In the genomic region with DNA sequence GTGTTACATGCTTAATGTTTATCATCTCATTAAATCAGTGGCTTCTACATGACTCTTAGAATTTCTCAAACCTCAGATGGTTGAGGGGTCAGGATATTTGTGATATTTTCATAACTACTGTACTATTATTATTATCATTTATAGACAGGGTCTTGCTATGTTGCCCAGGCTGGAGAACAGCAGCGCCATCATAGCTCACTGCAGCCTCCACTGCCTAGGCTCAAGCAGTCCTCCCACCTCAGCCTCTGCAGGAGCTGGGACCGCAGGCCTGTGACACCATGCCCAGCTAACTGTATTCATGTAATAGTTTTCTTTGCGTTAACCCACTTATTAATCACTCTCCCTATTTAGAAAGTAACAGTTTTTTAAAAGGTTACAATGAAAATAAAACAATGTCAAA, we compare ENCODE assay signal across 22 cellular contexts. TPM values are rescaled to one million over a fixed set of nuclear protein-coding genes. Genes with fewer than 3 reads are reported as not detected.
A peak's percentile ranks its signal among the peaks of the same experiment; 100 is the strongest.
DNase-seq lines count a peak whose midpoint lies in the region; ATAC-seq and TF ChIP-seq lines count a peak whose summit lies in the region.
"Had no signal": no experiment of that assay in that cellular context is flagged by ENCODE, and none has a peak within 500 bp of the region (broad histone marks: within the 10 kb centered on the region; RNA-seq: fewer than 3 reads in every experiment).

No MANE protein-coding gene starts in this region.

- DNase-seq in T-helper 2 cell treated with Interferon-gamma antibody and Interleukin-4, amounts not matched to agents 5 μg/mL and 100 μg/mL, for 36 hours (ENCODE audit: low spot score) = no peak
- DNase-seq in T-helper 2 cell = no peak
- DNase-seq in CD4-positive, alpha-beta T cell = no peak
- no peak for DNase-seq in activated CD8-positive, alpha-beta T cell treated with anti-CD3 and anti-CD28 coated beads, Interleukin-2, amount 10 ng/mL, durations not matched to agents 7 days and 5 days
- DNase-seq in natural killer cell = no peak
- DNase-seq in AML-193 (lab: John Stamatoyannopoulos, UW) = no peak
- no peak for DNase-seq in SHP77 treated with DMSO at 0.1 percent for 48 hours (lab: John Stamatoyannopoulos, UW)
- DNase-seq in effector CD8-positive, alpha-beta T cell (lab: John Stamatoyannopoulos, UW) = no peak
- DNase-seq: activated naive CD4-positive, alpha-beta T cell treated with Interleukin-2 at 50 U/mL for 16 hours; C1 segment of cervical spinal cord; endodermal cell; head of caudate nucleus; left ventricle myocardium inferior; NCI-H1105 treated with DMSO at 0.1 percent for 48 hours; NCI-H524 treated with DMSO at 0.1 percent for 48 hours; SHP77; thyroid gland; WERI-Rb-1 had no signal

- ATAC-seq in CD4-positive, alpha-beta T cell (ENCODE audit: poor library complexity) = no peak
- ATAC-seq in activated CD8-positive, alpha-beta T cell treated with anti-CD3 and anti-CD28 coated beads, Interleukin-2, amount 10 ng/mL, durations not matched to agents 7 days and 5 days = no peak
- ATAC-seq in natural killer cell = no peak
- ATAC-seq: right cardiac atrium had no signal

- H3K4me1 Mint-ChIP-seq in T-helper 2 cell treated with Interferon-gamma antibody and Interleukin-4, amounts not matched to agents 5 μg/mL and 100 μg/mL, for 36 hours (ENCODE audit: low read depth) = peaks cover 51% of the 10 kb centered on the region
- H3K4me1 Mint-ChIP-seq in CD4-positive, alpha-beta T cell (ENCODE audit: low read depth) = peaks cover 69% of the 10 kb centered on the region
- peaks cover 66% of the 10 kb centered on the region for H3K4me1 Mint-ChIP-seq in activated CD8-positive, alpha-beta T cell treated with anti-CD3 and anti-CD28 coated beads, Interleukin-2, amount 10 ng/mL, durations not matched to agents 7 days and 5 days (ENCODE audit: low read depth)
- peaks cover 52 to 66% of the 10 kb centered on the region in 2 donors for H3K4me1 Mint-ChIP-seq in natural killer cell

- intact Hi-C loops in CD4-positive, alpha-beta T cell (cut with DNase I, micrococcal nuclease) = loop anchor here in 1 of 2 experiments (10.0 kb wide), 1 partner anchor 685 kb away; no protein-coding TSS in a partner anchor
- intact Hi-C loops in natural killer cell (cut with micrococcal nuclease) = loop anchor here (5.0 to 10.0 kb wide), 3 partner anchors 365 to 1215 kb away; a partner anchor contains a TSS

- H3K27me3 Mint-ChIP-seq in T-helper 2 cell treated with Interferon-gamma antibody and Interleukin-4, amounts not matched to agents 5 μg/mL and 100 μg/mL, for 36 hours (ENCODE audit: low read depth) = no peaks in the 10 kb centered on the region
- H3K27me3 Mint-ChIP-seq in CD4-positive, alpha-beta T cell = no peaks in the 10 kb centered on the region
- H3K27me3 Mint-ChIP-seq in activated CD8-positive, alpha-beta T cell treated with anti-CD3 and anti-CD28 coated beads, Interleukin-2, amount 10 ng/mL, durations not matched to agents 7 days and 5 days (ENCODE audit: low read depth) = no peaks in the 10 kb centered on the region
- H3K27me3 Mint-ChIP-seq in natural killer cell (ENCODE audit: low read depth in 2 of 2) = no peaks in the 10 kb centered on the region

- POLR2A ChIA-PET in CD4-positive, alpha-beta T cell (lab: Charles Lee) = no interaction called here
- POLR2A ChIA-PET in activated CD8-positive, alpha-beta T cell treated with anti-CD3 and anti-CD28 coated beads, Interleukin-2, amount 10 ng/mL, durations not matched to agents 7 days and 5 days (lab: Charles Lee) = no interaction called here

- peak overlapping the region; percentile 46 for H3K27ac Mint-ChIP-seq in T-helper 2 cell treated with Interferon-gamma antibody and Interleukin-4, amounts not matched to agents 5 μg/mL and 100 μg/mL, for 36 hours
- H3K27ac Mint-ChIP-seq in CD4-positive, alpha-beta T cell = peak overlapping the region; percentile 99
- H3K27ac Mint-ChIP-seq in activated CD8-positive, alpha-beta T cell treated with anti-CD3 and anti-CD28 coated beads, Interleukin-2, amount 10 ng/mL, durations not matched to agents 7 days and 5 days = peak overlapping the region; percentile 64
- peak overlapping the region; percentile 60 to 99 for H3K27ac Mint-ChIP-seq in natural killer cell
- H3K27ac Mint-ChIP-seq: endodermal cell had no signal

- H3K27ac ChIP-seq in CD4-positive, alpha-beta T cell (ENCODE audit: low read depth, low read length) = no peak overlapping the region
- H3K27ac ChIP-seq: thyroid gland, WERI-Rb-1 had no signal

- no peaks in the 10 kb centered on the region for H3K9me3 ChIP-seq in CD4-positive, alpha-beta T cell (ENCODE audit: control insufficient read depth, low read length)
- H3K9me3 ChIP-seq: HAP-1, left ventricle myocardium inferior, thyroid gland had no signal

- no peaks in the 10 kb centered on the region for H3K9me3 Mint-ChIP-seq in T-helper 2 cell treated with Interferon-gamma antibody and Interleukin-4, amounts not matched to agents 5 μg/mL and 100 μg/mL, for 36 hours
- H3K9me3 Mint-ChIP-seq in CD4-positive, alpha-beta T cell = no peaks in the 10 kb centered on the region
- no peaks in the 10 kb centered on the region for H3K9me3 Mint-ChIP-seq in activated CD8-positive, alpha-beta T cell treated with anti-CD3 and anti-CD28 coated beads, Interleukin-2, amount 10 ng/mL, durations not matched to agents 7 days and 5 days (ENCODE audit: insufficient read depth)
- H3K9me3 Mint-ChIP-seq in natural killer cell = no peaks in the 10 kb centered on the region
- H3K9me3 Mint-ChIP-seq: endodermal cell had no signal

- peak overlapping the region; percentile 28 for H3K4me3 Mint-ChIP-seq in T-helper 2 cell treated with Interferon-gamma antibody and Interleukin-4, amounts not matched to agents 5 μg/mL and 100 μg/mL, for 36 hours
- peak overlapping the region; percentile 64 for H3K4me3 Mint-ChIP-seq in CD4-positive, alpha-beta T cell
- H3K4me3 Mint-ChIP-seq in activated CD8-positive, alpha-beta T cell treated with anti-CD3 and anti-CD28 coated beads, Interleukin-2, amount 10 ng/mL, durations not matched to agents 7 days and 5 days = peak overlapping the region; percentile 56
- peak overlapping the region; percentile 64 for H3K4me3 Mint-ChIP-seq in natural killer cell
- H3K4me3 Mint-ChIP-seq: endodermal cell had no signal

- H3K36me3 Mint-ChIP-seq in T-helper 2 cell treated with Interferon-gamma antibody and Interleukin-4, amounts not matched to agents 5 μg/mL and 100 μg/mL, for 36 hours (ENCODE audit: low read depth) = peaks cover 14% of the 10 kb centered on the region
- peaks cover 17% of the 10 kb centered on the region for H3K36me3 Mint-ChIP-seq in CD4-positive, alpha-beta T cell (ENCODE audit: low read depth)
- H3K36me3 Mint-ChIP-seq in activated CD8-positive, alpha-beta T cell treated with anti-CD3 and anti-CD28 coated beads, Interleukin-2, amount 10 ng/mL, durations not matched to agents 7 days and 5 days (ENCODE audit: low read depth) = peaks cover 37% of the 10 kb centered on the region
- H3K36me3 Mint-ChIP-seq in natural killer cell = peaks cover under 1% of the 10 kb centered on the region

- no peak for TF ChIP-seq CTCF in CD4-positive, alpha-beta T cell (IDR thresholded peaks at IDR 0.05)
- no peak for TF ChIP-seq CTCF in natural killer cell (IDR thresholded peaks at IDR 0.05)

- H3K27me3 ChIP-seq in CD4-positive, alpha-beta T cell (ENCODE audit: control insufficient read depth, insufficient read depth, low read length) = no peaks in the 10 kb centered on the region
- H3K27me3 ChIP-seq: thyroid gland had no signal

- CTCF ChIA-PET in CD4-positive, alpha-beta T cell (lab: Charles Lee) = interaction anchor here (0.6 to 1.3 kb wide), 2 partner anchors 11 to 35 kb away, joined by 3 read pairs; no protein-coding TSS in a partner anchor
- CTCF ChIA-PET in activated CD8-positive, alpha-beta T cell treated with anti-CD3 and anti-CD28 coated beads, Interleukin-2, amount 10 ng/mL, durations not matched to agents 7 days and 5 days (lab: Charles Lee) = interaction anchor here (1.1 to 5.8 kb wide), 2 partner anchors 10 to 35 kb away, joined by 3 to 32 read pairs; no protein-coding TSS in a partner anchor

RNA-seq across cellular contexts. Expression of a gene that starts 9.5 kb away (rescaled TPM):
- 100 to 1,000 TPM; 254 to 255 TPM for total RNA-seq in CD4-positive, alpha-beta T cell
- total RNA-seq in activated CD8-positive, alpha-beta T cell treated with anti-CD3 and anti-CD28 coated beads, Interleukin-2, amount 10 ng/mL, durations not matched to agents 7 days and 5 days = 100 to 1,000 TPM; 203 to 210 TPM
- 1,000 to 10,000 TPM in 1 of 3 donors, 100 to 1,000 TPM in 2; 668 to 1,112 (median 949) TPM for total RNA-seq in natural killer cell

RNA-seq across cellular contexts. Expression of a gene that starts 9.5 kb away (rescaled TPM):
- total RNA-seq in CD4-positive, alpha-beta T cell = 10 to 100 TPM; 40.9 to 43.9 TPM
- total RNA-seq in activated CD8-positive, alpha-beta T cell treated with anti-CD3 and anti-CD28 coated beads, Interleukin-2, amount 10 ng/mL, durations not matched to agents 7 days and 5 days = 10 to 100 TPM; 68.4 to 69.2 TPM
- 10 to 100 TPM; 39.2 to 46.9 (median 42.0) TPM for total RNA-seq in natural killer cell

RNA-seq across cellular contexts. Expression of a gene that starts 41.6 kb away (rescaled TPM):
- 10 to 100 TPM; 13.0 to 13.5 TPM for total RNA-seq in CD4-positive, alpha-beta T cell
- 10 to 100 TPM; 74.6 to 84.8 TPM for total RNA-seq in activated CD8-positive, alpha-beta T cell treated with anti-CD3 and anti-CD28 coated beads, Interleukin-2, amount 10 ng/mL, durations not matched to agents 7 days and 5 days
- total RNA-seq in natural killer cell = 10 to 100 TPM; 41.2 to 48.7 (median 43.4) TPM

RNA-seq across cellular contexts. Expression of a gene that starts 43.2 kb away (rescaled TPM):
- 10 to 100 TPM; 60.5 to 63.4 TPM for total RNA-seq in CD4-positive, alpha-beta T cell
- total RNA-seq in activated CD8-positive, alpha-beta T cell treated with anti-CD3 and anti-CD28 coated beads, Interleukin-2, amount 10 ng/mL, durations not matched to agents 7 days and 5 days = 10 to 100 TPM; 59.8 to 60.3 TPM
- 10 to 100 TPM; 33.8 to 48.5 (median 42.2) TPM for total RNA-seq in natural killer cell

RNA-seq across cellular contexts. Expression of a gene that starts 57.1 kb away (rescaled TPM):
- 1 to 10 TPM; 1.9 to 2.1 TPM for total RNA-seq in CD4-positive, alpha-beta T cell
- total RNA-seq in activated CD8-positive, alpha-beta T cell treated with anti-CD3 and anti-CD28 coated beads, Interleukin-2, amount 10 ng/mL, durations not matched to agents 7 days and 5 days = 1 to 10 TPM; 3.3 to 3.8 TPM
- total RNA-seq in natural killer cell = 1 to 10 TPM; 2.0 to 7.7 (median 6.7) TPM
- total RNA-seq: A172, osteocyte had no signal

Comparison
In these comparisons a context has a peak if more than half of its experiments do, and no peak if none do; other contexts are left out.
1. H3K27ac Mint-ChIP-seq: peak in every context shown above with its lines; median percentile 99 in CD4-positive, alpha-beta T cell; 80 in natural killer cell; 64 in activated CD8-positive, alpha-beta T cell treated with anti-CD3 and anti-CD28 coated beads, Interleukin-2, amount 10 ng/mL, durations not matched to agents 7 days and 5 days; 46 in T-helper 2 cell treated with Interferon-gamma antibody and Interleukin-4, amounts not matched to agents 5 μg/mL and 100 μg/mL, for 36 hours.